ENCODE assay signal across 1 cellular context in the genomic region with DNA sequence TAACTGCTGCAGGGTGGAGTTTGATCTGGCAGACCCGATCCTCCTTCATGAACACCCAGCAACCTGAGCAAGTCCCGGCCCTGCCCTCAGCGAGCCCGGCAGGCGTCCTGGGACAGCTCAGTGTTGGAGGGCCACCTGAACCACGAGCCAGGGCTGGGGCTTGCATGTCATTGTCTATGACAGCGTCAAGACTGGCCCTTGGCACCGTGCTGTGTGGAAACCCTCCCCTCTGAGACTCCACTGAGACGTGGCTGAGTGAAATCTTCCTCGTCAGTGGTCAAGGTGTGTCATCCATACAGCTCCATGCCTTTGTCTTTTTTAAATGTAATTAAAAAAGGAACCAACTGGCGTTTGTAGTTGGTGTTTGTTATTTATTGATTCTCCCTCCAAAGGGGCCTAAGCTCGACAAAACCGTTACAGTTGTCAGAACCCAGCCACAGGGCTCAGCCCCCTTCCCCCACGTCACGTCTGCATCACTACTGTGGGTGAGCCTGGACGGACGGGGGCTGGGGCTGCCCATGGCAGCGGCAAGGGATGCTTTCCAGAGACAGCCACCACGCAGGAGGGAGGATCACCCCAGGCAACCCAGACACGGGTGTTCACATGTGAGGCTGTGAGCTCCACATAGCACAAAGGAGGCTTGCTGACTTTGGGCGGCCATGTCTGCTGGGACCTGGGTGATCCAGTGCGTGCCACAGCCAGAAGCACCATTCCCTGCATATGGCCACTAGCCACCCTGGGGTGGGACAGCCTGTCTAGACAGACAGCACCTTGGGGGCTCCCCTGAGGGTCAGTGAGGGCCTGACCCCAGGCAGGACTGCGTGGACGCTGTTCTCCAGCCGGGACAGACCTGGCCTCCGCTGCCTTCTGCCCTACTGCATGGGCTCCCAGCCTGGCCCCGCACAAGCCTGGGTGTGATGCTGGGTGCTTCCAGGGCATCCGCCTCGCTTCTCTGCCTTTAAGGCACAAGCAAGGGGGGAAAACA.
TF ChIP-seq lines count a peak whose summit lies in the region.

No MANE protein-coding gene starts in this region.

TF ChIP-seq in HCT116, 20 proteins besides CTCF, POLR2A, EP300 and RAD21:
- TF ChIP-seq CEBPB (IDR thresholded peaks at IDR 0.05; ENCODE audit: low read depth) (no peak), ZFX (IDR thresholded peaks at IDR 0.05) (no peak), SIN3A (IDR thresholded peaks at IDR 0.05; ENCODE audit: low read depth) (no peak), FOSL1 (IDR thresholded peaks at IDR 0.05; ENCODE audit: low read depth) (no peak), EGR1 (IDR thresholded peaks at IDR 0.05; ENCODE audit: low read depth) (no peak), POLR2AphosphoS5 (IDR thresholded peaks at IDR 0.05; ENCODE audit: low read depth, low read length) (no peak), SRF (IDR thresholded peaks at IDR 0.05; ENCODE audit: low read depth) (no peak), SP1 (IDR thresholded peaks at IDR 0.05; ENCODE audit: low read depth) (no peak), ZNF274 (IDR thresholded peaks at IDR 0.05; ENCODE audit: low read depth, low read length) (no peak), TCF7L2 (IDR thresholded peaks at IDR 0.05; ENCODE audit: borderline replicate concordance, extremely low read depth, insufficient read depth, insufficient read length) (no peak), EZH2 (IDR thresholded peaks at IDR 0.05) (no peak), EZH2phosphoT487 (IDR thresholded peaks at IDR 0.05; ENCODE audit: borderline replicate concordance) (no peak), ELF1 (IDR thresholded peaks at IDR 0.05; ENCODE audit: borderline replicate concordance, low read depth) (no peak), CBX3 (IDR thresholded peaks at IDR 0.05; ENCODE audit: low read depth) (no peak), JUND (IDR thresholded peaks at IDR 0.05) (no peak), YY1 (IDR thresholded peaks at IDR 0.05; ENCODE audit: extremely low read depth, insufficient replicate concordance, low read depth, low read length) (no peak)
- TF ChIP-seq, protein P1, sequence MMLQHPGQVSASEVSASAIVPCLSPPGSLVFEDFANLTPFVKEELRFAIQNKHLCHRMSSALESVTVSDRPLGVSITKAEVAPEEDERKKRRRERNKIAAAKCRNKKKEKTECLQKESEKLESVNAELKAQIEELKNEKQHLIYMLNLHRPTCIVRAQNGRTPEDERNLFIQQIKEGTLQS (IDR thresholded peaks at IDR 0.05) = no peak
- TF ChIP-seq, protein P2, sequence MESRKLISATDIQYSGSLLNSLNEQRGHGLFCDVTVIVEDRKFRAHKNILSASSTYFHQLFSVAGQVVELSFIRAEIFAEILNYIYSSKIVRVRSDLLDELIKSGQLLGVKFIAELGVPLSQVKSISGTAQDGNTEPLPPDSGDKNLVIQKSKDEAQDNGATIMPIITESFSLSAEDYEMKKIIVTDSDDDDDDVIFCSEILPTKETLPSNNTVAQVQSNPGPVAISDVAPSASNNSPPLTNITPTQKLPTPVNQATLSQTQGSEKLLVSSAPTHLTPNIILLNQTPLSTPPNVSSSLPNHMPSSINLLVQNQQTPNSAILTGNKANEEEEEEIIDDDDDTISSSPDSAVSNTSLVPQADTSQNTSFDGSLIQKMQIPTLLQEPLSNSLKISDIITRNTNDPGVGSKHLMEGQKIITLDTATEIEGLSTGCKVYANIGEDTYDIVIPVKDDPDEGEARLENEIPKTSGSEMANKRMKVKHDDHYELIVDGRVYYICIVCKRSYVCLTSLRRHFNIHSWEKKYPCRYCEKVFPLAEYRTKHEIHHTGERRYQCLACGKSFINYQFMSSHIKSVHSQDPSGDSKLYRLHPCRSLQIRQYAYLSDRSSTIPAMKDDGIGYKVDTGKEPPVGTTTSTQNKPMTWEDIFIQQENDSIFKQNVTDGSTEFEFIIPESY (IDR thresholded peaks at IDR 0.05; ENCODE audit: extremely low read depth, insufficient replicate concordance, low read length) = no peak
- TF ChIP-seq, protein P3, sequence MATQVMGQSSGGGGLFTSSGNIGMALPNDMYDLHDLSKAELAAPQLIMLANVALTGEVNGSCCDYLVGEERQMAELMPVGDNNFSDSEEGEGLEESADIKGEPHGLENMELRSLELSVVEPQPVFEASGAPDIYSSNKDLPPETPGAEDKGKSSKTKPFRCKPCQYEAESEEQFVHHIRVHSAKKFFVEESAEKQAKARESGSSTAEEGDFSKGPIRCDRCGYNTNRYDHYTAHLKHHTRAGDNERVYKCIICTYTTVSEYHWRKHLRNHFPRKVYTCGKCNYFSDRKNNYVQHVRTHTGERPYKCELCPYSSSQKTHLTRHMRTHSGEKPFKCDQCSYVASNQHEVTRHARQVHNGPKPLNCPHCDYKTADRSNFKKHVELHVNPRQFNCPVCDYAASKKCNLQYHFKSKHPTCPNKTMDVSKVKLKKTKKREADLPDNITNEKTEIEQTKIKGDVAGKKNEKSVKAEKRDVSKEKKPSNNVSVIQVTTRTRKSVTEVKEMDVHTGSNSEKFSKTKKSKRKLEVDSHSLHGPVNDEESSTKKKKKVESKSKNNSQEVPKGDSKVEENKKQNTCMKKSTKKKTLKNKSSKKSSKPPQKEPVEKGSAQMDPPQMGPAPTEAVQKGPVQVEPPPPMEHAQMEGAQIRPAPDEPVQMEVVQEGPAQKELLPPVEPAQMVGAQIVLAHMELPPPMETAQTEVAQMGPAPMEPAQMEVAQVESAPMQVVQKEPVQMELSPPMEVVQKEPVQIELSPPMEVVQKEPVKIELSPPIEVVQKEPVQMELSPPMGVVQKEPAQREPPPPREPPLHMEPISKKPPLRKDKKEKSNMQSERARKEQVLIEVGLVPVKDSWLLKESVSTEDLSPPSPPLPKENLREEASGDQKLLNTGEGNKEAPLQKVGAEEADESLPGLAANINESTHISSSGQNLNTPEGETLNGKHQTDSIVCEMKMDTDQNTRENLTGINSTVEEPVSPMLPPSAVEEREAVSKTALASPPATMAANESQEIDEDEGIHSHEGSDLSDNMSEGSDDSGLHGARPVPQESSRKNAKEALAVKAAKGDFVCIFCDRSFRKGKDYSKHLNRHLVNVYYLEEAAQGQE (IDR thresholded peaks at IDR 0.05; ENCODE audit: low read depth) = no peak
- TF ChIP-seq, protein P4, sequence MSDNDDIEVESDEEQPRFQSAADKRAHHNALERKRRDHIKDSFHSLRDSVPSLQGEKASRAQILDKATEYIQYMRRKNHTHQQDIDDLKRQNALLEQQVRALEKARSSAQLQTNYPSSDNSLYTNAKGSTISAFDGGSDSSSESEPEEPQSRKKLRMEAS (IDR thresholded peaks at IDR 0.05) = no peak
